Comparison of ENCODE assay signal across 12 cellular contexts in genomic region chr14:100107236-100107635, GRCh38. TPM values are rescaled to one million over a fixed set of nuclear protein-coding genes. Genes with fewer than 3 reads are reported as not detected.
DNase-seq lines count a peak whose midpoint lies in the region; ATAC-seq and TF ChIP-seq lines count a peak whose summit lies in the region.
"Had no signal": no experiment of that assay in that cellular context is flagged by ENCODE, and none has a peak within 500 bp of the region (broad histone marks: within the 10 kb centered on the region; RNA-seq: fewer than 3 reads in every experiment).

No MANE protein-coding gene starts in this region.

- H3K9me3 Mint-ChIP-seq in activated naive CD4-positive, alpha-beta T cell treated with anti-CD3 and anti-CD28 coated beads, Interleukin-2, amount 50 U/mL, for 72 hours: no peaks in the 10 kb centered on the region

- peaks cover 0 to 25% (median 0%) of the 10 kb centered on the region in 9 donors for H3K36me3 ChIP-seq in heart right ventricle
- no peaks in the 10 kb centered on the region for H3K36me3 ChIP-seq in mucosa of stomach (ENCODE audit: control insufficient read depth, insufficient read depth, low read length)
- H3K36me3 ChIP-seq: ascending aorta had no signal

- DNase-seq in heart right ventricle (no peak), Right ventricle myocardium inferior (ENCODE audit: missing footprints) (no peak), SHP77 (lab: John Stamatoyannopoulos, UW) (no peak), iPS-NIHi7 (ENCODE audit: extremely low spot score) (no peak)
- DNase-seq in activated naive CD4-positive, alpha-beta T cell treated with anti-CD3 and anti-CD28 coated beads, Interleukin-2, amount 50 U/mL, for 72 hours (ENCODE audit: low spot score in 2 of 2): no peak
- no peak for DNase-seq in stimulated activated CD4-positive, alpha-beta T cell treated with anti-CD3 and anti-CD28 coated beads, Interleukin-4, amount 100 ng/mL, for 24 hours
- DNase-seq: NCI-H2227 treated with DMSO at 0.1 percent for 48 hours had no signal

- no peaks in the 10 kb centered on the region for H3K27me3 ChIP-seq in heart right ventricle
- H3K27me3 ChIP-seq in mucosa of stomach (ENCODE audit: control insufficient read depth, insufficient read depth, low read length): no peaks in the 10 kb centered on the region
- H3K27me3 ChIP-seq: ascending aorta had no signal

- WGBS in heart right ventricle, 2 donors: 88 to 92% methylated on average over 5 of the region's 5 CpGs

- H3K36me3 Mint-ChIP-seq in activated naive CD4-positive, alpha-beta T cell treated with anti-CD3 and anti-CD28 coated beads, Interleukin-2, amount 50 U/mL, for 72 hours: peaks cover 56 to 62% of the 10 kb centered on the region in 2 donors

- TF ChIP-seq CTCF in heart right ventricle (IDR thresholded peaks at IDR 0.05): no peak

- H3K4me1 ChIP-seq in heart right ventricle: peaks cover 29 to 77% (median 69%) of the 10 kb centered on the region in 9 donors
- H3K4me1 ChIP-seq in mucosa of stomach (ENCODE audit: control insufficient read depth, insufficient read depth, low read length): peaks cover 12% of the 10 kb centered on the region

- ATAC-seq in heart right ventricle (peak in 2 of 8 donors; percentile 26 to 27), Right ventricle myocardium inferior (no peak), GM19395 (IDR thresholded peaks at IDR 0.05; ENCODE audit: unreplicated experiment) (no peak)
- ATAC-seq in activated naive CD4-positive, alpha-beta T cell treated with anti-CD3 and anti-CD28 coated beads, Interleukin-2, amount 50 U/mL, for 72 hours: peak in 1 of 2 donors; percentile 55

- intact Hi-C loops in heart right ventricle (cut with DNase I) (loop anchor here in 8 of 10 donors (5.0 to 10.0 kb wide), 5 partner anchors 50 to 125 kb away; no protein-coding TSS in a partner anchor), Right ventricle myocardium inferior (cut with DNase I) (loop anchor here (5.0 kb wide), 1 partner anchor 40 kb away; the partner anchor contains the start of gene EVL)

- H3K9me3 ChIP-seq in heart right ventricle (no peaks in the 10 kb centered on the region), mucosa of stomach (ENCODE audit: control insufficient read depth, low read length) (no peaks in the 10 kb centered on the region)
- H3K9me3 ChIP-seq: ascending aorta had no signal

- peak overlapping the region in 6 of 10 donors; percentile 21 to 84 (median 52) for H3K27ac ChIP-seq in heart right ventricle
- H3K27ac ChIP-seq: ascending aorta, KMS-11 had no signal

- peak overlapping the region; percentile 9 for H3K9ac ChIP-seq in mucosa of stomach (ENCODE audit: low read length)
- H3K9ac ChIP-seq: KMS-11 had no signal

- H3K4me3 ChIP-seq in heart right ventricle: no peak overlapping the region
- H3K4me3 ChIP-seq in mucosa of stomach (ENCODE audit: low read length): no peak overlapping the region
- H3K4me3 ChIP-seq: ascending aorta had no signal

- H3K27ac Mint-ChIP-seq in activated naive CD4-positive, alpha-beta T cell treated with anti-CD3 and anti-CD28 coated beads, Interleukin-2, amount 50 U/mL, for 72 hours: peak overlapping the region; percentile 88 to 97

RNA-seq across cellular contexts. Expression of gene EVL, which starts 42.0 kb away (rescaled TPM):
- total RNA-seq in heart right ventricle: 10 to 100 TPM; 32.2 to 79.4 (median 50.7) TPM
- polyA plus RNA-seq in heart right ventricle: 10 to 100 TPM; 26.0 to 47.5 TPM
- total RNA-seq in Right ventricle myocardium inferior: 41.8 TPM
- total RNA-seq in activated naive CD4-positive, alpha-beta T cell treated with anti-CD3 and anti-CD28 coated beads, Interleukin-2, amount 50 U/mL, for 72 hours: 100 to 1,000 TPM; 342 to 426 TPM

RNA-seq across cellular contexts. Expression of gene DEGS2, which starts 52.2 kb away (rescaled TPM):
- total RNA-seq in heart right ventricle (under 1 TPM in 4 of 10 donors, not detected in 6; 0.04 to 0.20 (median 0.10) TPM), Right ventricle myocardium inferior (not detected)
- under 1 TPM in 1 of 2 donors, not detected in 1; 0.10 TPM for polyA plus RNA-seq in heart right ventricle
- 1 to 10 TPM; 1.4 to 3.2 TPM for total RNA-seq in activated naive CD4-positive, alpha-beta T cell treated with anti-CD3 and anti-CD28 coated beads, Interleukin-2, amount 50 U/mL, for 72 hours
- total RNA-seq: RPMI7951 had no signal
